ENCODE assay signal across 9 cellular contexts in the genomic region with DNA sequence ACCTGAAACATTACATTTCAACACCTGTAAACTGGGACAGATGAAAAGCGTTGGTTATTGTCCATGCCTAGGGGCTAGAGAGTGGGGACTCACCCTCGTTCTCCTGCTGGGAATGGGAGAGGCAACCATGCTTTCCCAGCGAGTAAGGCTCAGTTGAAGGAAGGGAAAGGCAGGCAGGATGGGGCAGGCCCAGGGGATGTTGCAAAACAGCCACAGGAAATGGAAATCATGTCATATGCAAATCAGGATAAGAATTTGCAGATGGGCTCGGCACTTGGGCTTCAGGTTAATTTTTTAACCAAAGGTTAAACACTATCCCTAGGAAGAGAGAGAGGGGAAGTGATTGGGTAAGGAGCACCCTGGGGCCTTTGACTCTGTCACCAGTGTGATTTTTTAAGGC. TPM values are rescaled to one million over a fixed set of nuclear protein-coding genes. Genes with fewer than 3 reads are reported as not detected.
DNase-seq lines count a peak whose midpoint lies in the region; ATAC-seq and TF ChIP-seq lines count a peak whose summit lies in the region.
"Had no signal": no experiment of that assay in that cellular context is flagged by ENCODE, and none has a peak within 500 bp of the region (broad histone marks: within the 10 kb centered on the region; RNA-seq: fewer than 3 reads in every experiment).

No MANE protein-coding gene starts in this region.

- H3K9me3 Mint-ChIP-seq in T-cell: no peaks in the 10 kb centered on the region

- H3K9me2 ChIP-seq in OCI-LY1 (ENCODE audit: low read depth, low read length): no peaks in the 10 kb centered on the region

- H3K27ac ChIP-seq in OCI-LY1 (ENCODE audit: low read depth, low read length, poor library complexity, severe bottlenecking) (peak overlapping the region; percentile 49), lung (ENCODE audit: low read depth in 1 of 2, low read length in 1 of 2) (peak overlapping the region in 1 of 2 donors; percentile 29)

- no peaks in the 10 kb centered on the region for H3F3A ChIP-seq in OCI-LY1 (ENCODE audit: insufficient read depth, low read length)

- no peaks in the 10 kb centered on the region for H3K79me2 ChIP-seq in OCI-LY1 (ENCODE audit: insufficient read depth, low read length)

- no peaks in the 10 kb centered on the region for H3K36me3 Mint-ChIP-seq in T-cell

- no peaks in the 10 kb centered on the region for H4K20me1 ChIP-seq in OCI-LY1 (ENCODE audit: insufficient read depth, low read length)

- peaks cover 6 to 8% (median 6%) of the 10 kb centered on the region in 3 donors for H3K4me1 Mint-ChIP-seq in T-cell

- H3K36me3 ChIP-seq in OCI-LY1 (ENCODE audit: insufficient read depth, low read length) (no peaks in the 10 kb centered on the region), lung (ENCODE audit: control insufficient read depth in 2 of 2, insufficient read depth in 2 of 2, low read length in 2 of 2) (no peaks in the 10 kb centered on the region)

- no peak overlapping the region for H3K9ac ChIP-seq in OCI-LY1 (ENCODE audit: low read length)

- no peak overlapping the region for H3K27ac Mint-ChIP-seq in T-cell

- peak; percentile 65 for ATAC-seq in GM18498 (IDR thresholded peaks at IDR 0.05; ENCODE audit: unreplicated experiment)
- peak; percentile 49 for ATAC-seq in lung (ENCODE audit: insufficient read depth, low FRiP score)
- ATAC-seq in T-cell (replicated peaks in 1 of 4): no peak

- CTCF ChIA-PET in T-cell (lab: Charles Lee): no interaction called here

- POLR2A ChIA-PET in T-cell (lab: Charles Lee): no interaction called here

- H3K4me3 ChIP-seq in OCI-LY1 (ENCODE audit: low read depth, low read length, poor library complexity, severe bottlenecking): peak overlapping the region; percentile 40
- no peak overlapping the region for H3K4me3 ChIP-seq in lung

- peak; percentile 51 for DNase-seq in HCEC 1CT
- peak; percentile 56 for DNase-seq in lung (ENCODE audit: low spot score)
- DNase-seq in KG1 (lab: John Stamatoyannopoulos, UW): no peak
- DNase-seq in T1000 (lab: John Stamatoyannopoulos, UW): no peak
- no peak for DNase-seq in T-cell
- DNase-seq in activated CD4-positive, CD25-positive, alpha-beta regulatory T cell (lab: John Stamatoyannopoulos, UW): no peak

- H3K4me1 ChIP-seq in OCI-LY1 (ENCODE audit: insufficient read depth, low read length, severe bottlenecking) (peaks cover 27% of the 10 kb centered on the region), lung (ENCODE audit: control insufficient read depth in 2 of 2, insufficient read depth in 2 of 2, low read length in 2 of 2) (peaks cover 0 to 4% of the 10 kb centered on the region in 2 donors)

- no peak for TF ChIP-seq CTCF in OCI-LY1 (IDR thresholded peaks at IDR 0.05; ENCODE audit: low read length)
- TF ChIP-seq CTCF in lung (IDR thresholded peaks at IDR 0.05; ENCODE audit: control extremely low read depth, extremely low read depth): no peak

- H3K27me3 ChIP-seq in OCI-LY1 (ENCODE audit: insufficient read depth, low read length) (no peaks in the 10 kb centered on the region), lung (ENCODE audit: control insufficient read depth, insufficient read depth) (no peaks in the 10 kb centered on the region)

- H3K9me3 ChIP-seq in OCI-LY1 (ENCODE audit: low read length): no peaks in the 10 kb centered on the region
- H3K9me3 ChIP-seq in lung (ENCODE audit: control insufficient read depth in 2 of 2, insufficient read depth in 1 of 2, low read length in 1 of 2): peaks cover 0 to 6% of the 10 kb centered on the region in 2 donors

- peaks cover 0 to 4% of the 10 kb centered on the region in 2 donors for H3K27me3 Mint-ChIP-seq in T-cell

- no peak overlapping the region for H2AFZ ChIP-seq in OCI-LY1 (ENCODE audit: low read length)

- H3K4me3 Mint-ChIP-seq in T-cell: no peak overlapping the region

- peak overlapping the region; percentile 59 for H3K4me2 ChIP-seq in OCI-LY1 (ENCODE audit: low read length)

- 30 to 36% methylated on average over 4 of the region's 4 CpGs for WGBS in lung, 2 donors

RNA-seq across cellular contexts. Expression of a gene that starts 14.5 kb away (rescaled TPM):
- 1 to 10 TPM in 1 of 2 donors, not detected in 1; 1.7 TPM for total RNA-seq in lung
- 1 to 10 TPM in 1 of 2 donors, under 1 TPM in 1; 0.38 to 1.7 TPM for polyA plus RNA-seq in lung
- total RNA-seq in T-cell: not detected
- total RNA-seq: NCI-H460 had no signal

RNA-seq across cellular contexts. Expression of a gene that starts 59.0 kb away (rescaled TPM):
- total RNA-seq in lung (under 1 TPM in 1 of 2 donors, not detected in 1; 0.15 TPM), T-cell (not detected)
- polyA plus RNA-seq in lung: under 1 TPM; 0.12 to 0.31 TPM
- total RNA-seq: NCI-H460 had no signal

Comparison
In these comparisons a context has a peak if more than half of its experiments do, and no peak if none do; other contexts are left out.
1. ATAC-seq: peak in GM18498 (single experiment) and lung (single experiment); none in T-cell (0 of 4).
2. DNase-seq: peak in HCEC 1CT (single experiment) and lung (single experiment); none in KG1 (single experiment), T1000 (single experiment), T-cell (0 of 34) and activated CD4-positive, CD25-positive, alpha-beta regulatory T cell (0 of 4).